9 cellular contexts compared by ENCODE assay signal in the genomic region with DNA sequence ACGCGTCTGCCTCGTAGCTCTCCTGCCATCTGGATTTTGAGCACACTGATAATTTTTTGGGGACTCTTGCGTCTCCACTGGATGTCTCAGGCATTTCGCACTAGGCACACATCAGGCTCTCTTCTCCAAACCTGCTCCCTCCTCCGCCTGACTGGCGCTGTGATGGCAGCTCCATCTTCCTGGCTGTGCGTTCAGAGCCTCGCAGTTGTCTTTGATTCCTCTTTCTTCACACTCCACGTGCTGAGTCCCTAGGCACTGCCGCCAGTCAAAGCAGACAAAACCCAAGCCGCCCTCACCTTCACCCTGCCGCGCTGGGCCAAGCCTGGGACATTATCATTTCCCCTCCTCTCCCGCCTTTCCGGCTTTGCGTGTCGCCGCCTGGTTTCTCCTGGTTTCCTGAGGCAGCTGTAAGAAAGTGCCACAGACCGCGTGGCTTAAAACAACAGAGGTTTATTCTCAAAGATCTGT. TPM values are rescaled to one million over a fixed set of nuclear protein-coding genes. Genes with fewer than 3 reads are reported as not detected.
DNase-seq lines count a peak whose midpoint lies in the region; ATAC-seq, FAIRE-seq and TF ChIP-seq lines count a peak whose summit lies in the region.
"Had no signal": no experiment of that assay in that cellular context is flagged by ENCODE, and none has a peak within 500 bp of the region (broad histone marks: within the 10 kb centered on the region; RNA-seq: fewer than 3 reads in every experiment).

No MANE protein-coding gene starts in this region.

- peak overlapping the region; percentile 85 for H3K9ac ChIP-seq in GM12878 (ENCODE audit: control insufficient read depth, insufficient read depth, low read length)

- TF ChIP-seq POLR2A in Peyer's patch (IDR thresholded peaks at IDR 0.05) (no peak), GM12878 (IDR thresholded peaks at IDR 0.05; ENCODE audit: low read depth, low read length) (no peak), spleen (IDR thresholded peaks at IDR 0.05) (no peak)

- H3K36me3 ChIP-seq in Peyer's patch (peaks cover 0 to 11% (median 0%) of the 10 kb centered on the region in 3 donors), GM12878 (ENCODE audit: control insufficient read depth in 2 of 2, insufficient read depth in 2 of 2, low read length in 1 of 2) (peaks cover 9 to 10% of the 10 kb centered on the region in 2 experiments), spleen (peaks cover 0 to 13% (median 11%) of the 10 kb centered on the region in 6 donors)

- H3K4me3 ChIP-seq in Peyer's patch: peak overlapping the region; percentile 81 to 99 (median 93)
- peak overlapping the region; percentile 100 for H3K4me3 ChIP-seq in GM12878
- peak overlapping the region; percentile 84 to 99 (median 96) for H3K4me3 ChIP-seq in spleen

- H3K9me3 ChIP-seq in Peyer's patch (no peaks in the 10 kb centered on the region), GM12878 (replicated peaks; ENCODE audit: control insufficient read depth, insufficient read depth, low read length) (no peaks in the 10 kb centered on the region; the same call in 2 of the 3 replicates), spleen (no peaks in the 10 kb centered on the region)

- 2% methylated on average over 21 of the region's 21 CpGs for WGBS in GM12878 (ENCODE audit: insufficient coverage, insufficient replicate concordance, low lambda C conversion rate, missing lambda C conversion rate)
- 0 to 1% (median 1%) methylated on average over 21 of the region's 21 CpGs for WGBS in spleen, 5 donors

- H3K79me2 ChIP-seq in GM12878 (ENCODE audit: control insufficient read depth, insufficient read depth, low read length): peaks cover 50% of the 10 kb centered on the region

- in situ Hi-C loops in GM12878 (cut with MboI): no loop called here

- TF ChIP-seq CTCF in Peyer's patch (IDR thresholded peaks at IDR 0.05) (no peak), GM12878 (IDR thresholded peaks at IDR 0.05 in 2 of 3, conservative IDR thresholded peaks at IDR 0.05 in 1 of 3; ENCODE audit: control insufficient read depth in 2 of 3, extremely low read depth in 1 of 3, insufficient read depth in 1 of 3, low read depth in 3 of 3, low read length in 3 of 3) (no peak), spleen (IDR thresholded peaks at IDR 0.05 in 8 of 11, conservative IDR thresholded peaks at IDR 0.05 in 3 of 11) (no peak)

- H3K4me1 ChIP-seq in Peyer's patch: peaks cover 0 to 25% (median 6%) of the 10 kb centered on the region in 4 donors
- no peaks in the 10 kb centered on the region for H3K4me1 ChIP-seq in GM12878 (ENCODE audit: control insufficient read depth, insufficient read depth, low read length)
- peaks cover 20 to 55% (median 41%) of the 10 kb centered on the region in 6 donors for H3K4me1 ChIP-seq in spleen

- peak; percentile 59 for DNase-seq in Daoy (ENCODE audit: low read depth)
- peak in 2 of 3 donors; percentile 53 to 56 for DNase-seq in Peyer's patch
- no peak for DNase-seq in GM12878 (ENCODE audit: low read depth, low spot score)
- DNase-seq in iPS-NIHi7 (ENCODE audit: extremely low spot score): peak; percentile 66
- DNase-seq in spleen: peak; percentile 80
- DNase-seq in DMS153 treated with DMSO at 0.1 percent for 48 hours (lab: John Stamatoyannopoulos, UW; ENCODE audit: unreplicated experiment): no peak

- H3K4me2 ChIP-seq in GM12878 (ENCODE audit: control insufficient read depth, insufficient read depth): peak overlapping the region; percentile 90

- peak overlapping the region; percentile 87 for H2AFZ ChIP-seq in GM12878 (ENCODE audit: control insufficient read depth, low read depth, low read length)

- CTCF ChIA-PET in GM12878 (lab: Yijun Ruan, JAX): interaction anchor here (0.5 to 4.4 kb wide), 5 partner anchors 10 to 262 kb away, joined by 3 to 26 read pairs (median 3); partner anchors contain the start of genes BPHL and TUBB2A

- no TSS peak for BruUV-seq in GM12878 (replicated peaks; lab: Mats Ljungman, UMichigan)

- ATAC-seq in GM19452 (IDR thresholded peaks at IDR 0.05; ENCODE audit: unreplicated experiment) (peak; percentile 27), HG03460 (IDR thresholded peaks at IDR 0.05; ENCODE audit: unreplicated experiment) (peak; percentile 21), GM12878 (peak; percentile 57)

- peak; percentile 86 for FAIRE-seq in GM12878 (lab: Jason Lieb, UNC)
- FAIRE-seq: frontal cortex had no signal

- no peak for TF ChIP-seq EP300 in GM12878 (IDR thresholded peaks at IDR 0.05; ENCODE audit: borderline replicate concordance in 1 of 2, control insufficient read depth in 1 of 2, low read depth in 2 of 2, low read length in 2 of 2)

- SMC1A ChIA-PET in GM12878 (lab: Charles Lee; ENCODE audit: uncharacterized antibody, unreplicated experiment): interaction anchor here (0.6 to 1.6 kb wide), 9 partner anchors 46 to 718 kb away, joined by 3 to 8 read pairs (median 3); no protein-coding TSS in a partner anchor

- intact Hi-C loops in GM12878 (cut with micrococcal nuclease; ENCODE audit: unreplicated experiment) (loop anchor here (2.0 kb wide), 1 partner anchor 133 kb away; no protein-coding TSS in a partner anchor), spleen (cut with DNase I; ENCODE audit: low total_unique reads) (loop anchor here (10.0 kb wide), 1 partner anchor 95 kb away; no protein-coding TSS in a partner anchor)

- peak overlapping the region; percentile 62 to 87 (median 82) for H3K27ac ChIP-seq in Peyer's patch
- H3K27ac ChIP-seq in GM12878 (ENCODE audit: control insufficient read depth, insufficient read depth): peak overlapping the region; percentile 65
- peak overlapping the region; percentile 71 to 89 (median 79) for H3K27ac ChIP-seq in spleen

- RAD21 ChIA-PET in GM12878 (lab: Charles Lee; ENCODE audit: unreplicated experiment): interaction anchor here (0.6 to 2.3 kb wide), 3 partner anchors 8 to 102 kb away, joined by 4 to 9 read pairs (median 5); partner anchors contain the start of gene TUBB2A

- no peak for TF ChIP-seq RAD21 in GM12878 (IDR thresholded peaks at IDR 0.05; ENCODE audit: insufficient read depth, low read depth, low read length)

- H4K20me1 ChIP-seq in GM12878 (ENCODE audit: control insufficient read depth, insufficient read depth): no peaks in the 10 kb centered on the region

- POLR2A ChIA-PET in GM12878 (lab: Charles Lee): interaction anchor here (0.6 to 1.0 kb wide), 4 partner anchors 82 to 880 kb away, joined by 3 to 5 read pairs (median 3); a partner anchor contains a TSS

- H3K27me3 ChIP-seq in Peyer's patch: no peaks in the 10 kb centered on the region
- H3K27me3 ChIP-seq in GM12878 (replicated peaks in 1 of 2; ENCODE audit: control insufficient read depth in 2 of 2, insufficient read depth in 2 of 2, low read length in 1 of 2): no peaks in the 10 kb centered on the region
- H3K27me3 ChIP-seq in spleen (replicated peaks in 1 of 7): no peaks in the 10 kb centered on the region

TF ChIP-seq in GM12878, 131 proteins besides CTCF, POLR2A, EP300 and RAD21 (continues in another document):
- TF ChIP-seq CHD4 (IDR thresholded peaks at IDR 0.05) (no peak), CBX5 (IDR thresholded peaks at IDR 0.05; ENCODE audit: low read depth) (no peak), SMC3 (IDR thresholded peaks at IDR 0.05; ENCODE audit: borderline replicate concordance, low read length) (no peak), ZNF274 (IDR thresholded peaks at IDR 0.05; ENCODE audit: insufficient read depth, insufficient read length) (no peak), CEBPB (IDR thresholded peaks at IDR 0.05; ENCODE audit: borderline replicate concordance in 1 of 2, low read depth in 2 of 2, low read length in 2 of 2) (no peak)

RNA-seq across cellular contexts. Expression of gene PSMG4, which starts 0.8 kb away (rescaled TPM):
- 26.6 and 35.3 TPM in 2 replicates for total RNA-seq in Daoy (2014; rRNA removed; shearing (Covaris generic))
- 10 to 100 TPM in 3 of 4 donors, 1 to 10 TPM in 1; 6.6 to 16.8 (median 15.9) TPM for total RNA-seq in Peyer's patch
- total RNA-seq in GM12878 (2013; cell fraction: nucleolus; rRNA removed): 80.6 and 82.0 TPM in 2 replicates
- total RNA-seq in GM12878 (2014; rRNA removed): 51.4 and 56.9 TPM in 2 replicates
- 19.6 and 22.8 TPM in 2 replicates for total RNA-seq in GM12878 (2014; rRNA removed; fragmentation: Illumina TruSeq; extraction: Trizol)
- 32.4 and 32.9 TPM in 2 replicates for total RNA-seq in GM12878 (2021)
- 9.2 TPM for polyA plus RNA-seq in GM12878 (2011; ENCODE audit: low read depth)
- polyA plus RNA-seq in GM12878 (2011; rRNA removed): 25.3 and 26.6 TPM in 2 replicates
- polyA plus RNA-seq in GM12878 (2011; cell fraction: cytosol; rRNA removed): 35.6 and 60.0 TPM in 2 replicates
- polyA plus RNA-seq in GM12878 (2011; cell fraction: nucleus; rRNA removed): 35.9 and 43.3 TPM in 2 replicates
- 17.4 and 18.7 TPM in 2 replicates for polyA plus RNA-seq in GM12878 (2012)
- 8.2 and 11.4 TPM in 2 replicates for polyA plus RNA-seq in GM12878 (2014; fragmentation: Illumina TruSeq; extraction: Trizol)
- 10 to 100 TPM in 1 of 2 experiments, 1 to 10 TPM in 1; 7.1 to 14.2 TPM for polyA plus RNA-seq in GM12878 (2014; fragmentation: Nextera tagmentation; extraction: Ambion mirVana)
- polyA plus RNA-seq in GM12878 (2014; rRNA removed): 62.6 and 67.1 TPM in 2 replicates
- polyA plus RNA-seq in GM12878 (2016; fragmentation: Nextera tagmentation; extraction: Ambion mirVana): 10 to 100 TPM; 54.6 to 59.3 TPM
- 25.8 and 28.8 TPM in 2 replicates for polyA minus RNA-seq in GM12878 (2011; rRNA and poly(A)+ RNA removed)
- polyA minus RNA-seq in GM12878 (2011; cell fraction: cytosol; rRNA and poly(A)+ RNA removed): 5.7 and 10.1 TPM in 2 replicates
- polyA minus RNA-seq in GM12878 (2011; cell fraction: nucleus; rRNA and poly(A)+ RNA removed): 20.2 and 40.2 TPM in 2 replicates
- 10 to 100 TPM; 12.1 to 21.0 (median 17.3) TPM for total RNA-seq in spleen
- polyA plus RNA-seq in spleen: 10 to 100 TPM; 39.0 to 41.6 (median 39.6) TPM

RNA-seq across cellular contexts. Expression of gene TUBB2B, which starts 32.1 kb away (rescaled TPM):
- total RNA-seq in Daoy (2014; rRNA removed; shearing (Covaris generic)): 104 TPM in 2 replicates
- total RNA-seq in Peyer's patch: 1 to 10 TPM; 2.4 to 7.4 (median 4.5) TPM
- 1.7 TPM in 2 replicates for total RNA-seq in GM12878 (2013; cell fraction: nucleolus; rRNA removed)
- total RNA-seq in GM12878 (2014; rRNA removed): 45.4 and 54.7 TPM in 2 replicates
- total RNA-seq in GM12878 (2014; rRNA removed; fragmentation: Illumina TruSeq; extraction: Trizol): 32.7 and 36.9 TPM in 2 replicates
- 55.4 and 63.2 TPM in 2 replicates for total RNA-seq in GM12878 (2021)
- 6.2 TPM for polyA plus RNA-seq in GM12878 (2011; ENCODE audit: low read depth)
- polyA plus RNA-seq in GM12878 (2011; rRNA removed): 1.7 and 3.6 TPM in 2 replicates
- polyA plus RNA-seq in GM12878 (2011; cell fraction: cytosol; rRNA removed): 3.4 and 5.6 TPM in 2 replicates
- polyA plus RNA-seq in GM12878 (2011; cell fraction: nucleus; rRNA removed): 2.8 and 3.0 TPM in 2 replicates
- polyA plus RNA-seq in GM12878 (2012): 19.4 and 30.4 TPM in 2 replicates
- 14.3 and 30.9 TPM in 2 replicates for polyA plus RNA-seq in GM12878 (2014; fragmentation: Illumina TruSeq; extraction: Trizol)
- 1 to 10 TPM; 2.6 to 5.8 TPM for polyA plus RNA-seq in GM12878 (2014; fragmentation: Nextera tagmentation; extraction: Ambion mirVana)
- 75.2 and 81.4 TPM in 2 replicates for polyA plus RNA-seq in GM12878 (2014; rRNA removed)
- polyA plus RNA-seq in GM12878 (2016; fragmentation: Nextera tagmentation; extraction: Ambion mirVana): 10 to 100 TPM in 1 of 2 experiments, 1 to 10 TPM in 1; 7.9 to 11.6 TPM
- polyA minus RNA-seq in GM12878 (2011; rRNA and poly(A)+ RNA removed): 2.8 and 4.0 TPM in 2 replicates
- 0.67 and 1.7 TPM in 2 replicates for polyA minus RNA-seq in GM12878 (2011; cell fraction: cytosol; rRNA and poly(A)+ RNA removed)
- polyA minus RNA-seq in GM12878 (2011; cell fraction: nucleus; rRNA and poly(A)+ RNA removed): 0.86 and 1.1 TPM in 2 replicates
- 1 to 10 TPM in 2 of 7 donors, under 1 TPM in 4, not detected in 1; 0.39 to 1.6 (median 0.82) TPM for total RNA-seq in spleen
- 1 to 10 TPM; 1.0 to 2.2 (median 1.3) TPM for polyA plus RNA-seq in spleen

Comparison
In these comparisons a context has a peak if more than half of its experiments do, and no peak if none do; other contexts are left out.
1. DNase-seq: peak in Daoy (single experiment), Peyer's patch (2 of 3), iPS-NIHi7 (single experiment) and spleen (single experiment); none in GM12878 (single experiment) and DMS153 treated with DMSO at 0.1 percent for 48 hours (single experiment).
2. Peak in every context shown above with its lines, with median percentiles within 50 percentile points of each other: ATAC-seq, H3K27ac ChIP-seq and H3K4me3 ChIP-seq.